1 cellular context compared by ENCODE assay signal in the genomic region with DNA sequence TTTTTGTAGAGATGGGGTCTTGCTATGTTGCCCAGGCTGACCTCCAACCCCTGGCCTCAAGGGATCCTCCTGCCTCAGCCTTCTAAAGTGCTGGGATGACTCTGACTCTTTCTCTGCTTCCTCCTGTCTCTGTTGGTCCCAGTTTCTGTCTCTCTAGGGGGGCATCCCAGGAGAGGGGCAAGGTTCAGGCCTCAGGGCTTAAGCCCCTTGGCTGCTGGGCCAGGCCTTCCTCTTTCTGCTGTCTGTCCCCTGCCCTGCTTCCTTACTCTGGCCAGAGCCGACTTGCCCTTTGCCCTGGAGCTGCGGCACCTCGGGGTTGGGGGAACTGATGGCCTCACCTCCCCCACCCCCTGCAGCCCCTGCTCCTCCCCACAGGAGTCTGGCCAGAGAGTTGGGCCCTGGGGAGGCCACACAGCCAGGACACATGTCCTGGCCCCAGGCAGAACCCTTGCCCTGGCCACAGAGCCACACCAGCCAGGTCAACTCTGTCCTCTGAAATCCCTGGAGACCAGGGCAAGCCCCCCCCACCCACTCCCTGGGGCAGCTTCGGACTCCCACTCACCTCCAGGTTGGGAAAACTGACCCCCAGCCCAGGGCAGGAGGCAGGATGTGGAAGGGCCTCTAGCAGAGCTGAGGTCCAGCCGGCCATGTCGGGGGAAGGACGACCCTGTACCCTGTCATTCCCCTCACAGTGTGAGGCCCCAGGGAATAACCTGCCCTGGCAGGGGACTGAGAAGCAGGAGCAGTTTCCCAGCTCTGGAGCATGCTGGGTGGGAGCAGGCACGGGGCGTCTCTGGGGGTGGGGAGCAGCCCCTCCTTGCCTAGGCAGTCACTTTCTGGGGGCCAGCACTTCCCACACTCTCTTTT.
TF ChIP-seq lines count a peak whose summit lies in the region.

No MANE protein-coding gene starts in this region.

TF ChIP-seq in K562, 482 proteins besides CTCF, POLR2A, EP300 and RAD21:
- TF ChIP-seq ZNF121 (CRISPR knock-in tag; conservative IDR thresholded peaks at IDR 0.05), result peak; percentile 54; the same call in 1 of the 2 replicates
- no peak for TF ChIP-seq MCM3 (IDR thresholded peaks at IDR 0.05)
